ENCODE assay signal across 1 cellular context in the genomic region with DNA sequence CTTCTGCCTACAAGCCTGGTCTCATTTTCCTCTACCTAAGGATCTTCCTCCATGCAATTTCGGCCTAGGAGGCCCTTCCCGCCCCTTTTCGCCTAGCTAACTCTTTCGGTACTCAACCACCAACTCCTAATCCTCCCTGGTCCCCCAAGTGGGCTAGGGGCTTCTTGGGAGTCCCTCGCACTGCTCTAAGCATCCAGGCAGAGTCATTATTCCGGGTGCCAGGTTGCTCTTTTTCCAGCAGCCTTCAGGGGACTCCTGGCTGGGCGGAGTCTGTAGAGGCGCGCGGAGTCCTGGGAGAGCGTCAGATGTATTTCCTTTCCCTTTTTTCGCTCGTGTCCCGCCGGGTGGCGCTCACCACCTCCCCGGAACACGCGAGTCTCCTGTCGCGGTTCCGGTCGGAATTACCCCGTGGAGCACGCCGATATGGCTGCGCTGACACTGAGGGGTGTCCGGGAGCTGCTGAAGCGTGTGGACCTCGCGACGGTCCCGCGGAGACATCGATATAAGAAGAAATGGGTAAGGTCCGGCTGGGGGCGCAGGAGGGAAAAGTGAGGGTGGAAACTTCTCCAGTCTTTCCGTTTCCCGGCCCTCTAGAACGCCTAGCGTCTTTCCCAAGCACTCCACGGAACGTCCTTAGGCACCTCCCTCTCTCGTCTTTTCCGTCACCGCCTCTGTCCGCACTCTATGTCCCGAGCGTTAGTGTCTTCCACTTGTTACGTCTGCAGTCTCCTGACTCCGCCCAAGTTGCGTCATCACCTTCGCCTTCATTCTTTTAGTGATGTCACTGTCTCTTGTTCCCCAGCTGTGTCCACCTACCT.
A peak's percentile ranks its signal among the peaks of the same experiment; 100 is the strongest.
TF ChIP-seq lines count a peak whose summit lies in the region.

A gene (plus strand): TSS at position 404 of the 818 bp plus-strand sequence. CDS start 20 bp downstream, at position 424.

TF ChIP-seq in WTC11, 78 proteins besides CTCF, POLR2A, EP300 and RAD21 (continued from another document):
- TF ChIP-seq, protein P1, sequence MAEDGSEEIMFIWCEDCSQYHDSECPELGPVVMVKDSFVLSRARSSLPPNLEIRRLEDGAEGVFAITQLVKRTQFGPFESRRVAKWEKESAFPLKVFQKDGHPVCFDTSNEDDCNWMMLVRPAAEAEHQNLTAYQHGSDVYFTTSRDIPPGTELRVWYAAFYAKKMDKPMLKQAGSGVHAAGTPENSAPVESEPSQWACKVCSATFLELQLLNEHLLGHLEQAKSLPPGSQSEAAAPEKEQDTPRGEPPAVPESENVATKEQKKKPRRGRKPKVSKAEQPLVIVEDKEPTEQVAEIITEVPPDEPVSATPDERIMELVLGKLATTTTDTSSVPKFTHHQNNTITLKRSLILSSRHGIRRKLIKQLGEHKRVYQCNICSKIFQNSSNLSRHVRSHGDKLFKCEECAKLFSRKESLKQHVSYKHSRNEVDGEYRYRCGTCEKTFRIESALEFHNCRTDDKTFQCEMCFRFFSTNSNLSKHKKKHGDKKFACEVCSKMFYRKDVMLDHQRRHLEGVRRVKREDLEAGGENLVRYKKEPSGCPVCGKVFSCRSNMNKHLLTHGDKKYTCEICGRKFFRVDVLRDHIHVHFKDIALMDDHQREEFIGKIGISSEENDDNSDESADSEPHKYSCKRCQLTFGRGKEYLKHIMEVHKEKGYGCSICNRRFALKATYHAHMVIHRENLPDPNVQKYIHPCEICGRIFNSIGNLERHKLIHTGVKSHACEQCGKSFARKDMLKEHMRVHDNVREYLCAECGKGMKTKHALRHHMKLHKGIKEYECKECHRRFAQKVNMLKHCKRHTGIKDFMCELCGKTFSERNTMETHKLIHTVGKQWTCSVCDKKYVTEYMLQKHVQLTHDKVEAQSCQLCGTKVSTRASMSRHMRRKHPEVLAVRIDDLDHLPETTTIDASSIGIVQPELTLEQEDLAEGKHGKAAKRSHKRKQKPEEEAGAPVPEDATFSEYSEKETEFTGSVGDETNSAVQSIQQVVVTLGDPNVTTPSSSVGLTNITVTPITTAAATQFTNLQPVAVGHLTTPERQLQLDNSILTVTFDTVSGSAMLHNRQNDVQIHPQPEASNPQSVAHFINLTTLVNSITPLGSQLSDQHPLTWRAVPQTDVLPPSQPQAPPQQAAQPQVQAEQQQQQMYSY (CRISPR knock-in tag; IDR thresholded peaks at IDR 0.05): peak; percentile 87
- TF ChIP-seq, protein P2, sequence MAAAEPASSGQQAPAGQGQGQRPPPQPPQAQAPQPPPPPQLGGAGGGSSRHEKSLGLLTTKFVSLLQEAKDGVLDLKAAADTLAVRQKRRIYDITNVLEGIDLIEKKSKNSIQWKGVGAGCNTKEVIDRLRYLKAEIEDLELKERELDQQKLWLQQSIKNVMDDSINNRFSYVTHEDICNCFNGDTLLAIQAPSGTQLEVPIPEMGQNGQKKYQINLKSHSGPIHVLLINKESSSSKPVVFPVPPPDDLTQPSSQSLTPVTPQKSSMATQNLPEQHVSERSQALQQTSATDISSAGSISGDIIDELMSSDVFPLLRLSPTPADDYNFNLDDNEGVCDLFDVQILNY (CRISPR knock-in tag; IDR thresholded peaks at IDR 0.05): no peak
- TF ChIP-seq ZNF396 (CRISPR knock-in tag; IDR thresholded peaks at IDR 0.05; ENCODE audit: borderline replicate concordance) (no peak), SMAD3 (CRISPR knock-in tag; IDR thresholded peaks at IDR 0.05; ENCODE audit: borderline replicate concordance) (no peak), ELF4 (CRISPR knock-in tag; IDR thresholded peaks at IDR 0.05; ENCODE audit: low read depth) (no peak), MXD4 (CRISPR knock-in tag; IDR thresholded peaks at IDR 0.05; ENCODE audit: borderline replicate concordance) (no peak), NR1H2 (CRISPR knock-in tag; IDR thresholded peaks at IDR 0.05) (no peak), KAT7 (CRISPR knock-in tag; IDR thresholded peaks at IDR 0.05; ENCODE audit: borderline replicate concordance) (peak; percentile 89; the same call in 1 of the 2 replicates), ZBTB21 (CRISPR knock-in tag; IDR thresholded peaks at IDR 0.05; ENCODE audit: borderline replicate concordance) (peak; percentile 99), GABPB1 (CRISPR knock-in tag; IDR thresholded peaks at IDR 0.05) (peak; percentile 46; the same call in 1 of the 2 replicates), OVOL2 (CRISPR knock-in tag; IDR thresholded peaks at IDR 0.05; ENCODE audit: borderline replicate concordance) (no peak), CBFB (CRISPR knock-in tag; IDR thresholded peaks at IDR 0.05; ENCODE audit: low read depth) (no peak)
- TF ChIP-seq, protein P3, sequence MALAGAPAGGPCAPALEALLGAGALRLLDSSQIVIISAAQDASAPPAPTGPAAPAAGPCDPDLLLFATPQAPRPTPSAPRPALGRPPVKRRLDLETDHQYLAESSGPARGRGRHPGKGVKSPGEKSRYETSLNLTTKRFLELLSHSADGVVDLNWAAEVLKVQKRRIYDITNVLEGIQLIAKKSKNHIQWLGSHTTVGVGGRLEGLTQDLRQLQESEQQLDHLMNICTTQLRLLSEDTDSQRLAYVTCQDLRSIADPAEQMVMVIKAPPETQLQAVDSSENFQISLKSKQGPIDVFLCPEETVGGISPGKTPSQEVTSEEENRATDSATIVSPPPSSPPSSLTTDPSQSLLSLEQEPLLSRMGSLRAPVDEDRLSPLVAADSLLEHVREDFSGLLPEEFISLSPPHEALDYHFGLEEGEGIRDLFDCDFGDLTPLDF (CRISPR knock-in tag; IDR thresholded peaks at IDR 0.05): no peak
- TF ChIP-seq, protein P4, sequence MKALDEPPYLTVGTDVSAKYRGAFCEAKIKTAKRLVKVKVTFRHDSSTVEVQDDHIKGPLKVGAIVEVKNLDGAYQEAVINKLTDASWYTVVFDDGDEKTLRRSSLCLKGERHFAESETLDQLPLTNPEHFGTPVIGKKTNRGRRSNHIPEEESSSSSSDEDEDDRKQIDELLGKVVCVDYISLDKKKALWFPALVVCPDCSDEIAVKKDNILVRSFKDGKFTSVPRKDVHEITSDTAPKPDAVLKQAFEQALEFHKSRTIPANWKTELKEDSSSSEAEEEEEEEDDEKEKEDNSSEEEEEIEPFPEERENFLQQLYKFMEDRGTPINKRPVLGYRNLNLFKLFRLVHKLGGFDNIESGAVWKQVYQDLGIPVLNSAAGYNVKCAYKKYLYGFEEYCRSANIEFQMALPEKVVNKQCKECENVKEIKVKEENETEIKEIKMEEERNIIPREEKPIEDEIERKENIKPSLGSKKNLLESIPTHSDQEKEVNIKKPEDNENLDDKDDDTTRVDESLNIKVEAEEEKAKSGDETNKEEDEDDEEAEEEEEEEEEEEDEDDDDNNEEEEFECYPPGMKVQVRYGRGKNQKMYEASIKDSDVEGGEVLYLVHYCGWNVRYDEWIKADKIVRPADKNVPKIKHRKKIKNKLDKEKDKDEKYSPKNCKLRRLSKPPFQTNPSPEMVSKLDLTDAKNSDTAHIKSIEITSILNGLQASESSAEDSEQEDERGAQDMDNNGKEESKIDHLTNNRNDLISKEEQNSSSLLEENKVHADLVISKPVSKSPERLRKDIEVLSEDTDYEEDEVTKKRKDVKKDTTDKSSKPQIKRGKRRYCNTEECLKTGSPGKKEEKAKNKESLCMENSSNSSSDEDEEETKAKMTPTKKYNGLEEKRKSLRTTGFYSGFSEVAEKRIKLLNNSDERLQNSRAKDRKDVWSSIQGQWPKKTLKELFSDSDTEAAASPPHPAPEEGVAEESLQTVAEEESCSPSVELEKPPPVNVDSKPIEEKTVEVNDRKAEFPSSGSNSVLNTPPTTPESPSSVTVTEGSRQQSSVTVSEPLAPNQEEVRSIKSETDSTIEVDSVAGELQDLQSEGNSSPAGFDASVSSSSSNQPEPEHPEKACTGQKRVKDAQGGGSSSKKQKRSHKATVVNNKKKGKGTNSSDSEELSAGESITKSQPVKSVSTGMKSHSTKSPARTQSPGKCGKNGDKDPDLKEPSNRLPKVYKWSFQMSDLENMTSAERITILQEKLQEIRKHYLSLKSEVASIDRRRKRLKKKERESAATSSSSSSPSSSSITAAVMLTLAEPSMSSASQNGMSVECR (CRISPR knock-in tag; IDR thresholded peaks at IDR 0.05; ENCODE audit: borderline replicate concordance): peak; percentile 77
